In the genomic region with DNA sequence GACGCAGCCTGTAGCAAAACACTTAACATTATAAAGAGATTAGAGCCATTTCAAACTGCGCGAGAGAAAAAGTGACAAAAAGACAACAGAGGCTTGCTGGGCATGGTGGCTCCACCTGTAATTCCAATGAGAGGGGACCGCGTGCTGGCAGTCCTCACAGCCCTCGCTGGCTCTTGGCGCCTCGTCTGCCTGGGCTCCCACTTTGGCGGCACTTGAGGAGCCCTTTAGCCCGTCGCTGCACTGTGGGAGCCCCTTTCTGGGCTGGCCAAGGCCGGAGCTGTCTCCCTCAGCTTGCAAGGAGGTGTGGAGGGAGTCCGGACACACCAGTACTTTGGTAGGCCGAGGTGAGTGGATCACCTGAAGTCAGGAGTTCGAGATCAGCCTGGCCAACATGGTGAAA, we compare ENCODE assay signal across 2 cellular contexts.
TF ChIP-seq lines count a peak whose summit lies in the region.

No MANE protein-coding gene starts in this region.

TF ChIP-seq in GM23338, 12 proteins besides CTCF, POLR2A, EP300 and RAD21 (continues in another document):
- TF ChIP-seq, protein P1, sequence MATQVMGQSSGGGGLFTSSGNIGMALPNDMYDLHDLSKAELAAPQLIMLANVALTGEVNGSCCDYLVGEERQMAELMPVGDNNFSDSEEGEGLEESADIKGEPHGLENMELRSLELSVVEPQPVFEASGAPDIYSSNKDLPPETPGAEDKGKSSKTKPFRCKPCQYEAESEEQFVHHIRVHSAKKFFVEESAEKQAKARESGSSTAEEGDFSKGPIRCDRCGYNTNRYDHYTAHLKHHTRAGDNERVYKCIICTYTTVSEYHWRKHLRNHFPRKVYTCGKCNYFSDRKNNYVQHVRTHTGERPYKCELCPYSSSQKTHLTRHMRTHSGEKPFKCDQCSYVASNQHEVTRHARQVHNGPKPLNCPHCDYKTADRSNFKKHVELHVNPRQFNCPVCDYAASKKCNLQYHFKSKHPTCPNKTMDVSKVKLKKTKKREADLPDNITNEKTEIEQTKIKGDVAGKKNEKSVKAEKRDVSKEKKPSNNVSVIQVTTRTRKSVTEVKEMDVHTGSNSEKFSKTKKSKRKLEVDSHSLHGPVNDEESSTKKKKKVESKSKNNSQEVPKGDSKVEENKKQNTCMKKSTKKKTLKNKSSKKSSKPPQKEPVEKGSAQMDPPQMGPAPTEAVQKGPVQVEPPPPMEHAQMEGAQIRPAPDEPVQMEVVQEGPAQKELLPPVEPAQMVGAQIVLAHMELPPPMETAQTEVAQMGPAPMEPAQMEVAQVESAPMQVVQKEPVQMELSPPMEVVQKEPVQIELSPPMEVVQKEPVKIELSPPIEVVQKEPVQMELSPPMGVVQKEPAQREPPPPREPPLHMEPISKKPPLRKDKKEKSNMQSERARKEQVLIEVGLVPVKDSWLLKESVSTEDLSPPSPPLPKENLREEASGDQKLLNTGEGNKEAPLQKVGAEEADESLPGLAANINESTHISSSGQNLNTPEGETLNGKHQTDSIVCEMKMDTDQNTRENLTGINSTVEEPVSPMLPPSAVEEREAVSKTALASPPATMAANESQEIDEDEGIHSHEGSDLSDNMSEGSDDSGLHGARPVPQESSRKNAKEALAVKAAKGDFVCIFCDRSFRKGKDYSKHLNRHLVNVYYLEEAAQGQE (IDR thresholded peaks at IDR 0.05; ENCODE audit: unreplicated experiment), result no peak
- TF ChIP-seq STAT1 (IDR thresholded peaks at IDR 0.05; ENCODE audit: unreplicated experiment) (no peak), CREB1 (CRISPR knock-in tag; IDR thresholded peaks at IDR 0.05; ENCODE audit: low read depth) (no peak), EZH2 (IDR thresholded peaks at IDR 0.05; ENCODE audit: low read depth, unreplicated experiment) (no peak), NANOG (IDR thresholded peaks at IDR 0.05; ENCODE audit: borderline replicate concordance) (no peak), EZH2phosphoT487 (IDR thresholded peaks at IDR 0.05; ENCODE audit: unreplicated experiment) (no peak), ZNF114 (CRISPR knock-in tag; IDR thresholded peaks at IDR 0.05) (no peak), ZNF331 (CRISPR knock-in tag; IDR thresholded peaks at IDR 0.05; ENCODE audit: low read depth) (no peak)
- TF ChIP-seq, protein P2, sequence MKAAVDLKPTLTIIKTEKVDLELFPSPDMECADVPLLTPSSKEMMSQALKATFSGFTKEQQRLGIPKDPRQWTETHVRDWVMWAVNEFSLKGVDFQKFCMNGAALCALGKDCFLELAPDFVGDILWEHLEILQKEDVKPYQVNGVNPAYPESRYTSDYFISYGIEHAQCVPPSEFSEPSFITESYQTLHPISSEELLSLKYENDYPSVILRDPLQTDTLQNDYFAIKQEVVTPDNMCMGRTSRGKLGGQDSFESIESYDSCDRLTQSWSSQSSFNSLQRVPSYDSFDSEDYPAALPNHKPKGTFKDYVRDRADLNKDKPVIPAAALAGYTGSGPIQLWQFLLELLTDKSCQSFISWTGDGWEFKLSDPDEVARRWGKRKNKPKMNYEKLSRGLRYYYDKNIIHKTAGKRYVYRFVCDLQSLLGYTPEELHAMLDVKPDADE (IDR thresholded peaks at IDR 0.05), result no peak
- TF ChIP-seq, protein P3, sequence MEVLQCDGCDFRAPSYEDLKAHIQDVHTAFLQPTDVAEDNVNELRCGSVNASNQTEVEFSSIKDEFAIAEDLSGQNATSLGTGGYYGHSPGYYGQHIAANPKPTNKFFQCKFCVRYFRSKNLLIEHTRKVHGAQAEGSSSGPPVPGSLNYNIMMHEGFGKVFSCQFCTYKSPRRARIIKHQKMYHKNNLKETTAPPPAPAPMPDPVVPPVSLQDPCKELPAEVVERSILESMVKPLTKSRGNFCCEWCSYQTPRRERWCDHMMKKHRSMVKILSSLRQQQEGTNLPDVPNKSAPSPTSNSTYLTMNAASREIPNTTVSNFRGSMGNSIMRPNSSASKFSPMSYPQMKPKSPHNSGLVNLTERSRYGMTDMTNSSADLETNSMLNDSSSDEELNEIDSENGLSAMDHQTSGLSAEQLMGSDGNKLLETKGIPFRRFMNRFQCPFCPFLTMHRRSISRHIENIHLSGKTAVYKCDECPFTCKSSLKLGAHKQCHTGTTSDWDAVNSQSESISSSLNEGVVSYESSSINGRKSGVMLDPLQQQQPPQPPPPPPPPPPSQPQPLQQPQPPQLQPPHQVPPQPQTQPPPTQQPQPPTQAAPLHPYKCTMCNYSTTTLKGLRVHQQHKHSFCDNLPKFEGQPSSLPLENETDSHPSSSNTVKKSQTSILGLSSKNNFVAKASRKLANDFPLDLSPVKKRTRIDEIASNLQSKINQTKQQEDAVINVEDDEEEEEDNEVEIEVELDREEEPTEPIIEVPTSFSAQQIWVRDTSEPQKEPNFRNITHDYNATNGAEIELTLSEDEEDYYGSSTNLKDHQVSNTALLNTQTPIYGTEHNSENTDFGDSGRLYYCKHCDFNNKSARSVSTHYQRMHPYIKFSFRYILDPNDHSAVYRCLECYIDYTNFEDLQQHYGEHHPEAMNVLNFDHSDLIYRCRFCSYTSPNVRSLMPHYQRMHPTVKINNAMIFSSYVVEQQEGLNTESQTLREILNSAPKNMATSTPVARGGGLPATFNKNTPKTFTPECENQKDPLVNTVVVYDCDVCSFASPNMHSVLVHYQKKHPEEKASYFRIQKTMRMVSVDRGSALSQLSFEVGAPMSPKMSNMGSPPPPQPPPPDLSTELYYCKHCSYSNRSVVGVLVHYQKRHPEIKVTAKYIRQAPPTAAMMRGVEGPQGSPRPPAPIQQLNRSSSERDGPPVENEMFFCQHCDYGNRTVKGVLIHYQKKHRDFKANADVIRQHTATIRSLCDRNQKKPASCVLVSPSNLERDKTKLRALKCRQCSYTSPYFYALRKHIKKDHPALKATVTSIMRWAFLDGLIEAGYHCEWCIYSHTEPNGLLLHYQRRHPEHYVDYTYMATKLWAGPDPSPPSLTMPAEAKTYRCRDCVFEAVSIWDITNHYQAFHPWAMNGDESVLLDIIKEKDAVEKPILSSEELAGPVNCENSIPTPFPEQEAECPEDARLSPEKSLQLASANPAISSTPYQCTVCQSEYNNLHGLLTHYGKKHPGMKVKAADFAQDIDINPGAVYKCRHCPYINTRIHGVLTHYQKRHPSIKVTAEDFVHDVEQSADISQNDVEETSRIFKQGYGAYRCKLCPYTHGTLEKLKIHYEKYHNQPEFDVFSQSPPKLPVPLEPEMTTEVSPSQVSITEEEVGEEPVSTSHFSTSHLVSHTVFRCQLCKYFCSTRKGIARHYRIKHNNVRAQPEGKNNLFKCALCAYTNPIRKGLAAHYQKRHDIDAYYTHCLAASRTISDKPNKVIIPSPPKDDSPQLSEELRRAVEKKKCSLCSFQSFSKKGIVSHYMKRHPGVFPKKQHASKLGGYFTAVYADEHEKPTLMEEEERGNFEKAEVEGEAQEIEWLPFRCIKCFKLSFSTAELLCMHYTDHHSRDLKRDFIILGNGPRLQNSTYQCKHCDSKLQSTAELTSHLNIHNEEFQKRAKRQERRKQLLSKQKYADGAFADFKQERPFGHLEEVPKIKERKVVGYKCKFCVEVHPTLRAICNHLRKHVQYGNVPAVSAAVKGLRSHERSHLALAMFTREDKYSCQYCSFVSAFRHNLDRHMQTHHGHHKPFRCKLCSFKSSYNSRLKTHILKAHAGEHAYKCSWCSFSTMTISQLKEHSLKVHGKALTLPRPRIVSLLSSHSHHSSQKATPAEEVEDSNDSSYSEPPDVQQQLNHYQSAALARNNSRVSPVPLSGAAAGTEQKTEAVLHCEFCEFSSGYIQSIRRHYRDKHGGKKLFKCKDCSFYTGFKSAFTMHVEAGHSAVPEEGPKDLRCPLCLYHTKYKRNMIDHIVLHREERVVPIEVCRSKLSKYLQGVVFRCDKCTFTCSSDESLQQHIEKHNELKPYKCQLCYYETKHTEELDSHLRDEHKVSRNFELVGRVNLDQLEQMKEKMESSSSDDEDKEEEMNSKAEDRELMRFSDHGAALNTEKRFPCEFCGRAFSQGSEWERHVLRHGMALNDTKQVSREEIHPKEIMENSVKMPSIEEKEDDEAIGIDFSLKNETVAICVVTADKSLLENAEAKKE (CRISPR knock-in tag; IDR thresholded peaks at IDR 0.05), result no peak

TF ChIP-seq in GM12878, 131 proteins besides CTCF, POLR2A, EP300 and RAD21:
- TF ChIP-seq, protein P4, sequence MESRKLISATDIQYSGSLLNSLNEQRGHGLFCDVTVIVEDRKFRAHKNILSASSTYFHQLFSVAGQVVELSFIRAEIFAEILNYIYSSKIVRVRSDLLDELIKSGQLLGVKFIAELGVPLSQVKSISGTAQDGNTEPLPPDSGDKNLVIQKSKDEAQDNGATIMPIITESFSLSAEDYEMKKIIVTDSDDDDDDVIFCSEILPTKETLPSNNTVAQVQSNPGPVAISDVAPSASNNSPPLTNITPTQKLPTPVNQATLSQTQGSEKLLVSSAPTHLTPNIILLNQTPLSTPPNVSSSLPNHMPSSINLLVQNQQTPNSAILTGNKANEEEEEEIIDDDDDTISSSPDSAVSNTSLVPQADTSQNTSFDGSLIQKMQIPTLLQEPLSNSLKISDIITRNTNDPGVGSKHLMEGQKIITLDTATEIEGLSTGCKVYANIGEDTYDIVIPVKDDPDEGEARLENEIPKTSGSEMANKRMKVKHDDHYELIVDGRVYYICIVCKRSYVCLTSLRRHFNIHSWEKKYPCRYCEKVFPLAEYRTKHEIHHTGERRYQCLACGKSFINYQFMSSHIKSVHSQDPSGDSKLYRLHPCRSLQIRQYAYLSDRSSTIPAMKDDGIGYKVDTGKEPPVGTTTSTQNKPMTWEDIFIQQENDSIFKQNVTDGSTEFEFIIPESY (IDR thresholded peaks at IDR 0.05), result peak; percentile 66; the same call in 1 of the 2 replicates
- no peak for TF ChIP-seq RB1 (IDR thresholded peaks at IDR 0.05; ENCODE audit: borderline replicate concordance)
